Comparison of ENCODE assay signal across 12 cellular contexts in genomic region chrX:107562482-107562881, GRCh38.
DNase-seq lines count a peak whose midpoint lies in the region; ATAC-seq and TF ChIP-seq lines count a peak whose summit lies in the region.
"Had no signal": no experiment of that assay in that cellular context is flagged by ENCODE, and none has a peak within 500 bp of the region (broad histone marks: within the 10 kb centered on the region; RNA-seq: fewer than 3 reads in every experiment).

No MANE protein-coding gene starts in this region.

- no peaks in the 10 kb centered on the region for H3K79me2 ChIP-seq in PC-3 (ENCODE audit: low read length)

- TF ChIP-seq CTCF in PC-3 (conservative IDR thresholded peaks at IDR 0.05; ENCODE audit: low read depth, low read length): no peak
- no peak for TF ChIP-seq CTCF in choroid plexus epithelial cell (conservative IDR thresholded peaks at IDR 0.05; ENCODE audit: low read depth, low read length)

- ATAC-seq in PC-3 (peak; percentile 46; the same call in 1 of the 2 replicates), HG02973 (IDR thresholded peaks at IDR 0.05; ENCODE audit: unreplicated experiment) (no peak)
- ATAC-seq: activated CD8-positive, alpha-beta T cell treated with anti-CD3 and anti-CD28 coated beads, Interleukin-2, amount 10 ng/mL, durations not matched to agents 7 days and 5 days; naive thymus-derived CD8-positive, alpha-beta T cell had no signal

- H3K4me1 Mint-ChIP-seq in activated CD4-positive, alpha-beta memory T cell treated with anti-CD3 and anti-CD28 coated beads for 36 hours (ENCODE audit: low read depth): no peaks in the 10 kb centered on the region
- H3K4me1 Mint-ChIP-seq: naive thymus-derived CD8-positive, alpha-beta T cell had no signal

- no peak overlapping the region for H2AFZ ChIP-seq in PC-3 (ENCODE audit: low read length)

- CTCF ChIA-PET in PC-3 (lab: Charles Lee): no interaction called here
- CTCF ChIA-PET in activated CD4-positive, alpha-beta memory T cell treated with anti-CD3 and anti-CD28 coated beads for 36 hours (lab: Charles Lee): no interaction called here

- no peaks in the 10 kb centered on the region for H4K20me1 ChIP-seq in PC-3 (ENCODE audit: low read length)

- intact Hi-C loops in PC-3 (cut with micrococcal nuclease): no loop called here
- intact Hi-C loops in activated CD4-positive, alpha-beta memory T cell treated with anti-CD3 and anti-CD28 coated beads for 36 hours (cut with micrococcal nuclease): no loop called here

- 33 to 70% methylated on average over 1 to 2 of the region's 3 CpGs for WGBS in mesodermal cell (ENCODE audit: insufficient coverage in 2 of 2), 2 experiments

- DNase-seq in EH (ENCODE audit: low read depth) (peak; percentile 90), PC-3 (peak; percentile 41), choroid plexus epithelial cell (ENCODE audit: low read depth) (peak; percentile 75), retina (no peak), DMS79 (lab: John Stamatoyannopoulos, UW) (no peak)
- no peak for DNase-seq in activated CD4-positive, alpha-beta memory T cell treated with anti-CD3 and anti-CD28 coated beads for 36 hours
- DNase-seq: activated CD8-positive, alpha-beta T cell treated with anti-CD3 and anti-CD28 coated beads, Interleukin-2, amount 10 ng/mL, durations not matched to agents 7 days and 5 days; activated gamma-delta T cell treated with Interleukin-2 at 50 U/mL for 16 hours; MV-4-11; naive thymus-derived CD8-positive, alpha-beta T cell had no signal

- H3K36me3 ChIP-seq in PC-3 (ENCODE audit: low read depth, low read length) (no peaks in the 10 kb centered on the region), mesodermal cell (ENCODE audit: control insufficient read depth, insufficient read depth, low read length) (no peaks in the 10 kb centered on the region)

- BruUV-seq in PC-3 (replicated peaks; lab: Mats Ljungman, UMichigan): no TSS peak

- no peaks in the 10 kb centered on the region for H3K36me3 Mint-ChIP-seq in activated CD4-positive, alpha-beta memory T cell treated with anti-CD3 and anti-CD28 coated beads for 36 hours
- H3K36me3 Mint-ChIP-seq: naive thymus-derived CD8-positive, alpha-beta T cell had no signal

- H3K9me3 Mint-ChIP-seq in activated CD4-positive, alpha-beta memory T cell treated with anti-CD3 and anti-CD28 coated beads for 36 hours: no peaks in the 10 kb centered on the region
- H3K9me3 Mint-ChIP-seq: naive thymus-derived CD8-positive, alpha-beta T cell had no signal

- no peaks in the 10 kb centered on the region for H3K9me2 ChIP-seq in PC-3 (replicated peaks; ENCODE audit: low read length)

- H3K4me3 ChIP-seq in PC-3 (ENCODE audit: low read length) (no peak overlapping the region), choroid plexus epithelial cell (ENCODE audit: low read depth, low read length) (no peak overlapping the region), mesodermal cell (ENCODE audit: extremely low read depth, insufficient read depth, low read length, poor library complexity, severe bottlenecking) (no peak overlapping the region)

- H3K4me2 ChIP-seq in PC-3 (ENCODE audit: low read length): no peak overlapping the region

- POLR2A ChIA-PET in PC-3 (lab: Charles Lee; ENCODE audit: unreplicated experiment): interaction anchor here (0.7 kb wide), 1 partner anchor 66 kb away, joined by 3 read pairs; the partner anchor contains the start of gene PRPS1
- POLR2A ChIA-PET in activated CD4-positive, alpha-beta memory T cell treated with anti-CD3 and anti-CD28 coated beads for 36 hours (lab: Charles Lee): no interaction called here

- H3K4me3 Mint-ChIP-seq in activated CD4-positive, alpha-beta memory T cell treated with anti-CD3 and anti-CD28 coated beads for 36 hours: no peak overlapping the region
- H3K4me3 Mint-ChIP-seq: activated CD8-positive, alpha-beta T cell treated with anti-CD3 and anti-CD28 coated beads, Interleukin-2, amount 10 ng/mL, durations not matched to agents 7 days and 5 days; naive thymus-derived CD8-positive, alpha-beta T cell had no signal

- H3K4me1 ChIP-seq in PC-3 (ENCODE audit: insufficient read depth, low read length) (no peaks in the 10 kb centered on the region), mesodermal cell (ENCODE audit: control insufficient read depth, insufficient read depth, low read length, poor library complexity, severe bottlenecking) (peaks cover 33% of the 10 kb centered on the region)

- H3K9ac ChIP-seq in PC-3 (ENCODE audit: low read length): no peak overlapping the region

- H3K27me3 ChIP-seq in PC-3 (ENCODE audit: low read length): no peaks in the 10 kb centered on the region

- no peaks in the 10 kb centered on the region for H3K9me3 ChIP-seq in PC-3 (ENCODE audit: low read length)
- H3K9me3 ChIP-seq in mesodermal cell (ENCODE audit: control insufficient read depth, low read length): no peaks in the 10 kb centered on the region

- no peaks in the 10 kb centered on the region for H3F3A ChIP-seq in PC-3 (ENCODE audit: low read length, unreplicated experiment)

- H3K27ac ChIP-seq in PC-3 (ENCODE audit: low read length) (no peak overlapping the region), mesodermal cell (ENCODE audit: low read depth, low read length, severe bottlenecking) (peak overlapping the region; percentile 83)

- no peak overlapping the region for H3K27ac Mint-ChIP-seq in activated CD4-positive, alpha-beta memory T cell treated with anti-CD3 and anti-CD28 coated beads for 36 hours
- H3K27ac Mint-ChIP-seq: activated CD8-positive, alpha-beta T cell treated with anti-CD3 and anti-CD28 coated beads, Interleukin-2, amount 10 ng/mL, durations not matched to agents 7 days and 5 days had no signal

- H3K27me3 Mint-ChIP-seq in activated CD4-positive, alpha-beta memory T cell treated with anti-CD3 and anti-CD28 coated beads for 36 hours: peaks cover 2% of the 10 kb centered on the region

Comparison
In these comparisons a context has a peak if more than half of its experiments do, and no peak if none do; other contexts are left out.
1. DNase-seq: peak in EH (single experiment), PC-3 (single experiment) and choroid plexus epithelial cell (single experiment); none in retina (single experiment), activated CD4-positive, alpha-beta memory T cell treated with anti-CD3 and anti-CD28 coated beads for 36 hours (single experiment) and DMS79 (single experiment).